ENCODE assay signal across 12 cellular contexts in genomic region chr6:80029442-80029841, GRCh38. TPM values are rescaled to one million over a fixed set of nuclear protein-coding genes. Genes with fewer than 3 reads are reported as not detected.
A peak's percentile ranks its signal among the peaks of the same experiment; 100 is the strongest.
DNase-seq lines count a peak whose midpoint lies in the region; ATAC-seq and TF ChIP-seq lines count a peak whose summit lies in the region.
"Had no signal": no experiment of that assay in that cellular context is flagged by ENCODE, and none has a peak within 500 bp of the region (broad histone marks: within the 10 kb centered on the region; RNA-seq: fewer than 3 reads in every experiment).

No MANE protein-coding gene starts in this region.

- H3K27me3 Mint-ChIP-seq in CD4-positive, CD25-positive, alpha-beta regulatory T cell = no peaks in the 10 kb centered on the region
- H3K27me3 Mint-ChIP-seq in mesothelial cell of epicardium (ENCODE audit: low read depth) = no peaks in the 10 kb centered on the region

- peaks cover 0 to 3% (median 0%) of the 10 kb centered on the region in 7 donors for H3K9me3 Mint-ChIP-seq in CD4-positive, CD25-positive, alpha-beta regulatory T cell
- H3K9me3 Mint-ChIP-seq in mesothelial cell of epicardium = no peaks in the 10 kb centered on the region

- no peak for TF ChIP-seq CTCF in prostate gland (IDR thresholded peaks at IDR 0.05)
- TF ChIP-seq CTCF in mesothelial cell of epicardium (IDR thresholded peaks at IDR 0.05; ENCODE audit: unreplicated experiment) = no peak

- TF ChIP-seq POLR2A in prostate gland (IDR thresholded peaks at IDR 0.05) = no peak

- H3K4me1 ChIP-seq in CD4-positive, CD25-positive, alpha-beta regulatory T cell (ENCODE audit: control insufficient read depth, insufficient read depth, low read length, poor library complexity, severe bottlenecking) = no peaks in the 10 kb centered on the region
- H3K4me1 ChIP-seq in prostate gland (replicated peaks) = no peaks in the 10 kb centered on the region
- H3K4me1 ChIP-seq: BE2C, lower lobe of right lung had no signal

- peak overlapping the region; percentile 8 to 76 (median 27) for H3K27ac Mint-ChIP-seq in CD4-positive, CD25-positive, alpha-beta regulatory T cell
- H3K27ac Mint-ChIP-seq in mesothelial cell of epicardium = no peak overlapping the region

- H3K36me3 Mint-ChIP-seq in CD4-positive, CD25-positive, alpha-beta regulatory T cell = no peaks in the 10 kb centered on the region
- H3K36me3 Mint-ChIP-seq in mesothelial cell of epicardium = peaks cover 21% of the 10 kb centered on the region

- 88% methylated on average over 3 of the region's 3 CpGs for WGBS in prostate gland

- no peak for ATAC-seq in CD4-positive, CD25-positive, alpha-beta regulatory T cell (ENCODE audit: low read depth in 2 of 2)
- ATAC-seq in GM18909 (IDR thresholded peaks at IDR 0.05; ENCODE audit: poor library complexity, unreplicated experiment) = peak; percentile 89
- peak; percentile 95 for ATAC-seq in HG02610 (IDR thresholded peaks at IDR 0.05; ENCODE audit: unreplicated experiment)
- peak; percentile 72 for ATAC-seq in HG03558 (IDR thresholded peaks at IDR 0.05; ENCODE audit: extremely low read depth, unreplicated experiment)
- no peak for ATAC-seq in GM18519 (IDR thresholded peaks at IDR 0.05; ENCODE audit: low FRiP score, unreplicated experiment)

- H3K4me3 ChIP-seq in CD4-positive, CD25-positive, alpha-beta regulatory T cell (ENCODE audit: low read depth, low read length) = no peak overlapping the region
- H3K4me3 ChIP-seq in prostate gland = no peak overlapping the region
- H3K4me3 ChIP-seq: lower lobe of right lung had no signal

- H3K27me3 ChIP-seq in CD4-positive, CD25-positive, alpha-beta regulatory T cell (ENCODE audit: control insufficient read depth, insufficient read depth, low read length) = no peaks in the 10 kb centered on the region
- H3K27me3 ChIP-seq in prostate gland (replicated peaks; ENCODE audit: insufficient read depth) = no peaks in the 10 kb centered on the region
- H3K27me3 ChIP-seq: BE2C had no signal

- no peaks in the 10 kb centered on the region for H3K9me3 ChIP-seq in CD4-positive, CD25-positive, alpha-beta regulatory T cell (ENCODE audit: control insufficient read depth in 2 of 2, low read length in 2 of 2)
- no peaks in the 10 kb centered on the region for H3K9me3 ChIP-seq in prostate gland
- H3K9me3 ChIP-seq: BE2C, lower lobe of right lung had no signal

- DNase-seq in CD4-positive, CD25-positive, alpha-beta regulatory T cell = no peak
- DNase-seq in prostate gland (ENCODE audit: low spot score) = no peak
- no peak for DNase-seq in mesothelial cell of epicardium (ENCODE audit: low spot score in 2 of 2, unreplicated experiment in 2 of 2)
- DNase-seq in amygdala (lab: John Stamatoyannopoulos, UW) = no peak
- DNase-seq: BE2C, lower lobe of right lung, NCI-H446 treated with DMSO at 0.1 percent for 48 hours, SW 1271 had no signal

- no peak overlapping the region for H3K27ac ChIP-seq in CD4-positive, CD25-positive, alpha-beta regulatory T cell (ENCODE audit: insufficient read depth, low read length, poor library complexity, severe bottlenecking)
- H3K27ac ChIP-seq in prostate gland = no peak overlapping the region
- H3K27ac ChIP-seq: lower lobe of right lung had no signal

- intact Hi-C loops in prostate gland (cut with DNase I) = no loop called here

- no peak overlapping the region for H3K4me3 Mint-ChIP-seq in CD4-positive, CD25-positive, alpha-beta regulatory T cell
- H3K4me3 Mint-ChIP-seq in mesothelial cell of epicardium = no peak overlapping the region

- H3K36me3 ChIP-seq in CD4-positive, CD25-positive, alpha-beta regulatory T cell (ENCODE audit: control insufficient read depth, insufficient read depth, low read length) = peaks cover 2% of the 10 kb centered on the region
- H3K36me3 ChIP-seq in prostate gland = no peaks in the 10 kb centered on the region
- H3K36me3 ChIP-seq: lower lobe of right lung had no signal

- peaks cover 0 to 12% (median 3%) of the 10 kb centered on the region in 4 donors for H3K4me1 Mint-ChIP-seq in CD4-positive, CD25-positive, alpha-beta regulatory T cell
- H3K4me1 Mint-ChIP-seq in mesothelial cell of epicardium = no peaks in the 10 kb centered on the region

RNA-seq across cellular contexts. Expression of gene TTK, which starts 25.0 kb away (rescaled TPM):
- 1.7 TPM for total RNA-seq in CD4-positive, CD25-positive, alpha-beta regulatory T cell
- 1 to 10 TPM in 3 of 4 donors, not detected in 1; 1.1 to 2.6 (median 1.6) TPM for polyA plus RNA-seq in CD4-positive, CD25-positive, alpha-beta regulatory T cell
- total RNA-seq in prostate gland (10 to 100 TPM in 1 of 2 donors, 1 to 10 TPM in 1; 4.3 to 16.4 TPM), mesothelial cell of epicardium (12.0 to 13.5 TPM (median 12.1 TPM) in 3 replicates)

Comparison
In these comparisons a context has a peak if more than half of its experiments do, and no peak if none do; other contexts are left out.
1. ATAC-seq: peak in GM18909 (single experiment), HG02610 (single experiment) and HG03558 (single experiment); none in CD4-positive, CD25-positive, alpha-beta regulatory T cell (0 of 2) and GM18519 (single experiment).